8 cellular contexts compared by ENCODE assay signal in genomic region chr4:155582971-155583437, GRCh38.
DNase-seq lines count a peak whose midpoint lies in the region; ATAC-seq and TF ChIP-seq lines count a peak whose summit lies in the region.

No MANE protein-coding gene starts in this region.

- no peak for TF ChIP-seq CTCF in mammary epithelial cell (conservative IDR thresholded peaks at IDR 0.05 in 1 of 2, IDR thresholded peaks at IDR 0.05 in 1 of 2; ENCODE audit: extremely low read depth in 1 of 2, insufficient read depth in 1 of 2, low read depth in 1 of 2, low read length in 2 of 2)
- TF ChIP-seq CTCF in testis (IDR thresholded peaks at IDR 0.05) = no peak

- H3K9me3 ChIP-seq in mammary epithelial cell (replicated peaks; ENCODE audit: insufficient read depth, low read length) (no peaks in the 10 kb centered on the region), testis (no peaks in the 10 kb centered on the region)

- peaks cover 3% of the 10 kb centered on the region for H3K9me3 Mint-ChIP-seq in natural killer cell treated with Interleukin-12 subunit alpha and Interleukin-12 subunit beta and Interleukin-15 and Interleukin-18, amount 100 ng/mL, for 72 hours

- H3K9ac ChIP-seq in mammary epithelial cell (ENCODE audit: insufficient read depth, low read length) = no peak overlapping the region

- H3K27ac ChIP-seq in mammary epithelial cell (ENCODE audit: insufficient read depth, low read depth, low read length) (no peak overlapping the region), testis (no peak overlapping the region)

- H3K79me2 ChIP-seq in mammary epithelial cell (ENCODE audit: insufficient read depth, low read length) = no peaks in the 10 kb centered on the region

- H3K36me3 Mint-ChIP-seq in natural killer cell treated with Interleukin-12 subunit alpha and Interleukin-12 subunit beta and Interleukin-15 and Interleukin-18, amount 100 ng/mL, for 72 hours = no peaks in the 10 kb centered on the region

- H3K36me3 ChIP-seq in mammary epithelial cell (ENCODE audit: insufficient read depth, low read length) (no peaks in the 10 kb centered on the region), testis (ENCODE audit: low read depth, missing control alignments) (no peaks in the 10 kb centered on the region)

- H3K27me3 ChIP-seq in mammary epithelial cell (ENCODE audit: insufficient read depth, low read length) (no peaks in the 10 kb centered on the region), testis (no peaks in the 10 kb centered on the region)

- peak in 1 of 2 donors; percentile 68 for ATAC-seq in natural killer cell treated with Interleukin-12 subunit alpha and Interleukin-12 subunit beta and Interleukin-15 and Interleukin-18, amount 100 ng/mL, for 72 hours
- ATAC-seq in HG03460 (IDR thresholded peaks at IDR 0.05; ENCODE audit: unreplicated experiment) = no peak

- peak overlapping the region; percentile 37 for H2AFZ ChIP-seq in mammary epithelial cell (ENCODE audit: low read depth, low read length)

- in situ Hi-C loops in mammary epithelial cell (cut with MboI; ENCODE audit: low sequenced_read_pairs in 2 of 2) = no loop called here

- no peaks in the 10 kb centered on the region for H4K20me1 ChIP-seq in mammary epithelial cell (ENCODE audit: insufficient read depth, low read length)

- intact Hi-C loops in mammary epithelial cell (cut with micrococcal nuclease) (no loop called here), testis (cut with DNase I; ENCODE audit: low total_unique reads) (no loop called here)

- H3K4me1 ChIP-seq in mammary epithelial cell (ENCODE audit: insufficient read depth, low read length) = peaks cover 6% of the 10 kb centered on the region
- no peaks in the 10 kb centered on the region for H3K4me1 ChIP-seq in testis

- TF ChIP-seq POLR2A in testis (IDR thresholded peaks at IDR 0.05) = no peak

- H3K4me1 Mint-ChIP-seq in natural killer cell treated with Interleukin-12 subunit alpha and Interleukin-12 subunit beta and Interleukin-15 and Interleukin-18, amount 100 ng/mL, for 72 hours (ENCODE audit: low read depth in 2 of 2) = peaks cover 9 to 10% of the 10 kb centered on the region in 2 donors

- H3K4me2 ChIP-seq in mammary epithelial cell (ENCODE audit: insufficient read depth, low read depth, low read length) = peak overlapping the region; percentile 25

- CTCF ChIA-PET in mammary epithelial cell (lab: Charles Lee; ENCODE audit: low non-redundant PET) = no interaction called here

- no peak overlapping the region for H3K4me3 ChIP-seq in mammary epithelial cell (replicated peaks in 1 of 3; ENCODE audit: insufficient read depth in 1 of 3, low read depth in 2 of 3, low read length in 3 of 3)
- no peak overlapping the region for H3K4me3 ChIP-seq in testis

- dilution Hi-C loops in mammary epithelial cell (cut with HindIII; ENCODE audit: low sequenced_read_pairs) = no loop called here

- H3K27ac Mint-ChIP-seq in natural killer cell treated with Interleukin-12 subunit alpha and Interleukin-12 subunit beta and Interleukin-15 and Interleukin-18, amount 100 ng/mL, for 72 hours = peak overlapping the region in 1 of 2 donors; percentile 83

- BruUV-seq in mammary epithelial cell (replicated peaks; lab: Mats Ljungman, UMichigan) = no TSS peak

- WGBS in mammary epithelial cell (ENCODE audit: low coverage, missing lambda C conversion rate) = 0% methylated on average over 4 of the region's 4 CpGs
- WGBS in testis, 2 donors = 41 to 44% methylated on average over 4 of the region's 4 CpGs

- H3K4me3 Mint-ChIP-seq in natural killer cell treated with Interleukin-12 subunit alpha and Interleukin-12 subunit beta and Interleukin-15 and Interleukin-18, amount 100 ng/mL, for 72 hours = peak overlapping the region; percentile 47

- DNase-seq in NCI-H2196 (lab: John Stamatoyannopoulos, UW; ENCODE audit: unreplicated experiment) = peak; percentile 7
- DNase-seq in NCI-H2196 treated with DMSO at 0.1 percent for 48 hours (lab: John Stamatoyannopoulos, UW; ENCODE audit: unreplicated experiment) = no peak
- peak; percentile 9 for DNase-seq in NCI-H1105 treated with DMSO at 0.1 percent for 48 hours (lab: John Stamatoyannopoulos, UW)
- peak; percentile 82 for DNase-seq in mammary epithelial cell
- DNase-seq in natural killer cell treated with Interleukin-12 subunit alpha and Interleukin-12 subunit beta and Interleukin-15 and Interleukin-18, amount 100 ng/mL, for 72 hours (ENCODE audit: low spot score) = no peak
- DNase-seq in NCI-H82 (lab: John Stamatoyannopoulos, UW) = no peak
- no peak for DNase-seq in testis

- peaks cover 0 to 2% of the 10 kb centered on the region in 2 donors for H3K27me3 Mint-ChIP-seq in natural killer cell treated with Interleukin-12 subunit alpha and Interleukin-12 subunit beta and Interleukin-15 and Interleukin-18, amount 100 ng/mL, for 72 hours

Comparison
In these comparisons a context has a peak if more than half of its experiments do, and no peak if none do; other contexts are left out.
1. DNase-seq: peak in NCI-H2196 (single experiment), NCI-H1105 treated with DMSO at 0.1 percent for 48 hours (single experiment) and mammary epithelial cell (single experiment); none in NCI-H2196 treated with DMSO at 0.1 percent for 48 hours (single experiment), natural killer cell treated with Interleukin-12 subunit alpha and Interleukin-12 subunit beta and Interleukin-15 and Interleukin-18, amount 100 ng/mL, for 72 hours (single experiment), NCI-H82 (single experiment) and testis (single experiment).